Comparison of ENCODE assay signal across 8 cellular contexts in genomic region chr18:3511980-3512379, GRCh38.
A peak's percentile ranks its signal among the peaks of the same experiment; 100 is the strongest.
DNase-seq lines count a peak whose midpoint lies in the region; ATAC-seq lines count a peak whose summit lies in the region.

No MANE protein-coding gene starts in this region.

- no peak overlapping the region for H3K4me3 Mint-ChIP-seq in activated CD8-positive, alpha-beta T cell treated with anti-CD3 and anti-CD28 coated beads, Interleukin-2, amount 10 ng/mL, durations not matched to agents 7 days and 5 days

- no peak overlapping the region for H2BK120ac ChIP-seq in mesenchymal stem cell (ENCODE audit: low read depth, low read length)
- no peak overlapping the region for H2BK120ac ChIP-seq in neuronal stem cell (ENCODE audit: low read depth, low read length)

- H3K9me2 ChIP-seq in Karpas-422 (replicated peaks; ENCODE audit: insufficient read depth, low read length): no peaks in the 10 kb centered on the region

- peak overlapping the region; percentile 50; the same call in 1 of the 2 replicates for H3K4me3 ChIP-seq in Karpas-422 (ENCODE audit: low read length)
- peak overlapping the region in 1 of 2 experiments; percentile 16 for H3K4me3 ChIP-seq in mesenchymal stem cell (ENCODE audit: insufficient read depth in 1 of 2, low read depth in 1 of 2, low read length in 2 of 2)
- no peak overlapping the region for H3K4me3 ChIP-seq in neuronal stem cell (ENCODE audit: low read length in 2 of 2)

- H3K79me1 ChIP-seq in mesenchymal stem cell (replicated peaks; ENCODE audit: low read length, poor library complexity, severe bottlenecking) (no peaks in the 10 kb centered on the region), neuronal stem cell (ENCODE audit: low read depth, low read length) (no peaks in the 10 kb centered on the region)

- H3K14ac ChIP-seq in mesenchymal stem cell (ENCODE audit: low read length in 2 of 2) (no peak overlapping the region), neuronal stem cell (ENCODE audit: low read length) (no peak overlapping the region)

- no peaks in the 10 kb centered on the region; the same call in 1 of the 2 replicates for H3K36me3 ChIP-seq in Karpas-422 (ENCODE audit: insufficient read depth, low read length)
- H3K36me3 ChIP-seq in mesenchymal stem cell (ENCODE audit: control insufficient read depth in 1 of 2, insufficient read depth in 2 of 2, low read depth in 1 of 2, low read length in 2 of 2): no peaks in the 10 kb centered on the region
- H3K36me3 ChIP-seq in neuronal stem cell (replicated peaks in 1 of 2; ENCODE audit: control insufficient read depth in 2 of 2, insufficient read depth in 2 of 2, low read length in 2 of 2): no peaks in the 10 kb centered on the region

- 50% methylated on average over 1 of the region's 2 CpGs for WGBS in mesenchymal stem cell
- no CpG with 5 or more reads among the region's 2 CpGs for WGBS in neuronal stem cell (ENCODE audit: extremely low coverage in 2 of 2, insufficient read length in 2 of 2, insufficient replicate concordance in 1 of 2), 2 donors

- POLR2A ChIA-PET in activated CD8-positive, alpha-beta T cell treated with anti-CD3 and anti-CD28 coated beads, Interleukin-2, amount 10 ng/mL, durations not matched to agents 7 days and 5 days (lab: Charles Lee): no interaction called here

- H3K27ac Mint-ChIP-seq in activated CD8-positive, alpha-beta T cell treated with anti-CD3 and anti-CD28 coated beads, Interleukin-2, amount 10 ng/mL, durations not matched to agents 7 days and 5 days: no peak overlapping the region

- H3K27me3 ChIP-seq in Karpas-422 (ENCODE audit: low read length): no peaks in the 10 kb centered on the region
- H3K27me3 ChIP-seq in mesenchymal stem cell (ENCODE audit: control insufficient read depth in 1 of 2, insufficient read depth in 1 of 2, low read length in 2 of 2): no peaks in the 10 kb centered on the region
- H3K27me3 ChIP-seq in neuronal stem cell (ENCODE audit: control insufficient read depth in 3 of 3, insufficient read depth in 3 of 3, low read depth in 1 of 3, low read length in 3 of 3): no peaks in the 10 kb centered on the region

- peak overlapping the region; percentile 79 for H3K9ac ChIP-seq in Karpas-422 (ENCODE audit: low read length)
- peak overlapping the region; percentile 45 for H3K9ac ChIP-seq in mesenchymal stem cell (ENCODE audit: low read length)
- H3K9ac ChIP-seq in neuronal stem cell (ENCODE audit: low read depth, low read length, poor library complexity): no peak overlapping the region

- peak; percentile 20 for DNase-seq in DMS 273 treated with DMSO at 0.1 percent for 48 hours (lab: John Stamatoyannopoulos, UW)
- peak; percentile 97 for DNase-seq in Karpas-422
- DNase-seq in activated CD8-positive, alpha-beta T cell treated with anti-CD3 and anti-CD28 coated beads, Interleukin-2, amount 10 ng/mL, durations not matched to agents 7 days and 5 days: no peak
- DNase-seq in mesenchymal stem cell: peak; percentile 61
- DNase-seq in neuronal stem cell (ENCODE audit: low spot score): no peak
- DNase-seq in NCI-H1092 treated with DMSO at 0.1 percent for 48 hours (lab: John Stamatoyannopoulos, UW): no peak
- no peak for DNase-seq in NCI-H2107 (lab: John Stamatoyannopoulos, UW)

- no peak overlapping the region for H2BK15ac ChIP-seq in mesenchymal stem cell (ENCODE audit: low read depth, poor library complexity, severe bottlenecking)
- no peak overlapping the region for H2BK15ac ChIP-seq in neuronal stem cell (ENCODE audit: low read length)

- no peaks in the 10 kb centered on the region for H4K20me1 ChIP-seq in Karpas-422 (ENCODE audit: insufficient read depth, low read depth, low read length)

- H3K4me2 ChIP-seq in Karpas-422 (ENCODE audit: low read depth, low read length, poor library complexity, severe bottlenecking) (peak overlapping the region; percentile 78), mesenchymal stem cell (ENCODE audit: low read length, poor library complexity, severe bottlenecking) (no peak overlapping the region), neuronal stem cell (ENCODE audit: insufficient read depth, low read length, poor library complexity, severe bottlenecking) (no peak overlapping the region)

- peak overlapping the region; percentile 97 for H3K27ac ChIP-seq in Karpas-422 (ENCODE audit: low read length)
- H3K27ac ChIP-seq in mesenchymal stem cell (ENCODE audit: low read length, poor library complexity, severe bottlenecking): no peak overlapping the region
- H3K27ac ChIP-seq in neuronal stem cell (replicated peaks; ENCODE audit: low read length): no peak overlapping the region

- no peak overlapping the region for H3K23ac ChIP-seq in mesenchymal stem cell (ENCODE audit: low read length in 2 of 2)
- no peak overlapping the region for H3K23ac ChIP-seq in neuronal stem cell (ENCODE audit: low read depth, low read length, poor library complexity)

- H4K91ac ChIP-seq in mesenchymal stem cell (ENCODE audit: low read length) (no peak overlapping the region), neuronal stem cell (ENCODE audit: low read depth, low read length, poor library complexity) (no peak overlapping the region)

- H3K18ac ChIP-seq in mesenchymal stem cell (ENCODE audit: low read depth in 1 of 2, low read length in 2 of 2): no peak overlapping the region
- H3K18ac ChIP-seq in neuronal stem cell (ENCODE audit: low read length): no peak overlapping the region

- H2AK5ac ChIP-seq in mesenchymal stem cell (ENCODE audit: low read length, severe bottlenecking): no peak overlapping the region
- H2AK5ac ChIP-seq in neuronal stem cell (ENCODE audit: low read depth, low read length): no peak overlapping the region

- H3K79me2 ChIP-seq in Karpas-422 (ENCODE audit: low read length): peaks cover 10% of the 10 kb centered on the region; the same call in 1 of the 2 replicates

- H3K9me3 ChIP-seq in Karpas-422 (ENCODE audit: low read length) (no peaks in the 10 kb centered on the region), mesenchymal stem cell (ENCODE audit: control insufficient read depth, low read length) (no peaks in the 10 kb centered on the region), neuronal stem cell (replicated peaks in 1 of 2; ENCODE audit: control insufficient read depth in 2 of 2, insufficient read depth in 1 of 2, low read depth in 1 of 2, low read length in 2 of 2) (no peaks in the 10 kb centered on the region)

- peak; percentile 60 for ATAC-seq in activated CD8-positive, alpha-beta T cell treated with anti-CD3 and anti-CD28 coated beads, Interleukin-2, amount 10 ng/mL, durations not matched to agents 7 days and 5 days
- ATAC-seq in HG03159 (IDR thresholded peaks at IDR 0.05; ENCODE audit: unreplicated experiment): no peak

- H2AFZ ChIP-seq in Karpas-422 (ENCODE audit: low read length) (no peak overlapping the region), mesenchymal stem cell (ENCODE audit: low read depth, low read length) (no peak overlapping the region), neuronal stem cell (ENCODE audit: low read length) (no peak overlapping the region)

- H2BK5ac ChIP-seq in mesenchymal stem cell (ENCODE audit: low read depth, low read length, poor library complexity, severe bottlenecking) (no peak overlapping the region), neuronal stem cell (ENCODE audit: low read length) (no peak overlapping the region)

- peaks cover 2% of the 10 kb centered on the region for H3K27me3 Mint-ChIP-seq in activated CD8-positive, alpha-beta T cell treated with anti-CD3 and anti-CD28 coated beads, Interleukin-2, amount 10 ng/mL, durations not matched to agents 7 days and 5 days (ENCODE audit: low read depth)

- H2BK12ac ChIP-seq in mesenchymal stem cell (ENCODE audit: low read length in 2 of 2): no peak overlapping the region
- no peak overlapping the region for H2BK12ac ChIP-seq in neuronal stem cell (ENCODE audit: low read length)

- CTCF ChIA-PET in activated CD8-positive, alpha-beta T cell treated with anti-CD3 and anti-CD28 coated beads, Interleukin-2, amount 10 ng/mL, durations not matched to agents 7 days and 5 days (lab: Charles Lee): interaction anchor here (0.7 kb wide), 1 partner anchor 211 kb away, joined by 4 read pairs; no protein-coding TSS in a partner anchor

- no peaks in the 10 kb centered on the region for H3K36me3 Mint-ChIP-seq in activated CD8-positive, alpha-beta T cell treated with anti-CD3 and anti-CD28 coated beads, Interleukin-2, amount 10 ng/mL, durations not matched to agents 7 days and 5 days (ENCODE audit: low read depth)

- H3K9me3 Mint-ChIP-seq in activated CD8-positive, alpha-beta T cell treated with anti-CD3 and anti-CD28 coated beads, Interleukin-2, amount 10 ng/mL, durations not matched to agents 7 days and 5 days (ENCODE audit: insufficient read depth): no peaks in the 10 kb centered on the region

- no peak overlapping the region for H3K4ac ChIP-seq in mesenchymal stem cell (ENCODE audit: low read depth in 1 of 2, low read length in 2 of 2)
- H3K4ac ChIP-seq in neuronal stem cell (ENCODE audit: low read length): no peak overlapping the region

- H3K4me1 ChIP-seq in Karpas-422 (ENCODE audit: low read length) (peaks cover 73% of the 10 kb centered on the region), mesenchymal stem cell (ENCODE audit: control insufficient read depth, insufficient read depth, low read depth, low read length) (peaks cover 1% of the 10 kb centered on the region), neuronal stem cell (ENCODE audit: control insufficient read depth in 2 of 2, insufficient read depth in 1 of 2, low read depth in 1 of 2, low read length in 2 of 2) (no peaks in the 10 kb centered on the region)

- H3K4me1 Mint-ChIP-seq in activated CD8-positive, alpha-beta T cell treated with anti-CD3 and anti-CD28 coated beads, Interleukin-2, amount 10 ng/mL, durations not matched to agents 7 days and 5 days (ENCODE audit: low read depth): peaks cover 10% of the 10 kb centered on the region

- H4K8ac ChIP-seq in mesenchymal stem cell (ENCODE audit: low read length) (no peak overlapping the region), neuronal stem cell (ENCODE audit: low read depth, low read length) (no peak overlapping the region)

Comparison
In these comparisons a context has a peak if more than half of its experiments do, and no peak if none do; other contexts are left out.
1. DNase-seq: peak in DMS 273 treated with DMSO at 0.1 percent for 48 hours (single experiment), Karpas-422 (single experiment) and mesenchymal stem cell (single experiment); none in activated CD8-positive, alpha-beta T cell treated with anti-CD3 and anti-CD28 coated beads, Interleukin-2, amount 10 ng/mL, durations not matched to agents 7 days and 5 days (single experiment), neuronal stem cell (single experiment), NCI-H1092 treated with DMSO at 0.1 percent for 48 hours (single experiment) and NCI-H2107 (single experiment).